In the genomic region with DNA sequence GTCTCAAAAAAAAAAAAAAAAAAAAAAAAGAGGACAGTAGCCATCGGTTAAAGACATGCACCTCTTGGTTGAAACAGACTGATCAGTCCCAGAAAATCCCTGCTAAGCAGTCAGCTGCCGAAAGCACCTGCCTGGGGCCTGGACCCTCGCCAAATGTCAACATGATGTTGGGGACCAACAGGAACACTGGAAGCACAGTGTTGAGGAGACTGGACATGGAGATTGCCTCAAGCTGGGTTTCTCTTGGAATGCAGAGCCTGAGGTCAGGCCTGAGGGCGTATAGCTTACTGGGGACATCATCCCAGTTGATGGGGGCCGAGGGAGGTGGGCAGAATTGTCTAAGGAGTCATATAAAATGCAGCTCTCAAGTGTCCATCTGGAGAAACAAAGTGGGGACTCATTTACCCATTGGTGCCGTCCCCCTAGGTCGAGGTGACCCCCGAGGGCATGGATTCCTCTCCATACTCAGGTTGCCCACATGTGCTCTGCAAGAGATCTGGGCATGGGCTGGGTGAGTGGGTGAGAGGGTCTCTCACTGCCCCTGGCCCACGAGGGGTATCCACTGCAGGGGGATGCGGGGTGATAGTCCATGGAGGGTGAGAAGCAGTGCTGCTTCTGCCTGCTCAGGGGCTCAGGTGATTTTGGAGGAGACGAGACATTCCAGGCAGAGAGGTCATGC, we compare ENCODE assay signal across 20 cellular contexts.
"Had no signal": no experiment of that assay in that cellular context is flagged by ENCODE, and none has a peak within 500 bp of the region (broad histone marks: within the 10 kb centered on the region; RNA-seq: fewer than 3 reads in every experiment).

No MANE protein-coding gene starts in this region.

- H3K9me3 ChIP-seq: left ventricle myocardium inferior, suprapubic skin, thyroid gland, upper lobe of left lung, uterus had no signal

- H3K27me3 ChIP-seq: hepatocyte, thyroid gland, upper lobe of left lung, uterus had no signal

- DNase-seq: cortex of kidney; effector CD8-positive, alpha-beta T cell; foreskin melanocyte; head of caudate nucleus; kidney; left cardiac atrium; left ventricle myocardium inferior; mesenchymal stem cell; midbrain; right cardiac atrium; small intestine; stimulated activated CD4-positive, alpha-beta T cell treated with anti-CD3 and anti-CD28 coated beads, Interleukin-2, amount 100 ng/mL, for 48 hours; stimulated activated naive CD4-positive, alpha-beta T cell treated with Interleukin-2 at 50 U/mL for 16 hours; thyroid gland; upper lobe of left lung; uterus had no signal

- H3K4me1 ChIP-seq: left ventricle myocardium inferior, suprapubic skin, thyroid gland, upper lobe of left lung, uterus had no signal

- H3K27ac ChIP-seq: dorsolateral prefrontal cortex, hepatocyte, left ventricle myocardium inferior, suprapubic skin, thyroid gland, upper lobe of left lung, uterus had no signal

- ATAC-seq: left cardiac atrium, right cardiac atrium had no signal

- H3K4me3 ChIP-seq: dorsolateral prefrontal cortex, hepatocyte, left ventricle myocardium inferior, lung, suprapubic skin, thyroid gland, upper lobe of left lung, uterus had no signal

- H3K79me2 ChIP-seq: hepatocyte had no signal

- H3K4me2 ChIP-seq: hepatocyte had no signal

- H3K36me3 ChIP-seq: left ventricle myocardium inferior, suprapubic skin, thyroid gland, upper lobe of left lung, uterus had no signal

- H2AFZ ChIP-seq: hepatocyte had no signal
